11 cellular contexts compared by ENCODE assay signal in genomic region chr14:25526290-25526689, GRCh38.
"Had no signal": no experiment of that assay in that cellular context is flagged by ENCODE, and none has a peak within 500 bp of the region (broad histone marks: within the 10 kb centered on the region; RNA-seq: fewer than 3 reads in every experiment).

No MANE protein-coding gene starts in this region.

- ATAC-seq: GM23338, HCT116 had no signal

- H3K4me3 ChIP-seq: GM23248, GM23338, HAP-1 had no signal

- H3K4me1 ChIP-seq: HAP-1 had no signal

- H3K27ac ChIP-seq: GM23248 had no signal

- H3K36me3 ChIP-seq: HAP-1 had no signal

- H2AFZ ChIP-seq: GM23248 had no signal

- H3K9me3 ChIP-seq: HAP-1 had no signal

- FAIRE-seq: H1, H54 had no signal

- H3K9ac ChIP-seq: GM23248 had no signal

- H3K4me2 ChIP-seq: GM23338 had no signal

- DNase-seq: GM23248, GOT3, H7, H9, HCEC 1CT, HFFc6 had no signal
